13 cellular contexts compared by ENCODE assay signal in the genomic region with DNA sequence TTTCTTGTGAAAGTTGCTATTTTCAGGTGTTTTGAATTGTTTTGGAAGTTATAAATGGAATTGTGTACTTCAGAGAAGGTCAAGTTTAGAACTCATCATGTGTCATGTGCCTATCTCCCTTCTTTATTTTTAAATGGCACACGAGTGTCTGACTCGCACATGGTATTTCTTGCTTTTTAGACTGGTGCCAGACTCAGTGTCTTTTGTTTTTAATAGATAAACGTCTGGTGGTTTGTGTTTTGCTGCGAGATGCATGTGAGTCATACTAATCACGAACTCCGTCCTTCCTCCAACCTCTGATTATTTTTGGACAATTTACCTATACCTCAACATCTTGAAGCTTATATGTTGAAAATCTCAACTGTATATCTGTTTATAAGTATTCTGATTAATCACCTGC.
DNase-seq lines count a peak whose midpoint lies in the region; ATAC-seq and TF ChIP-seq lines count a peak whose summit lies in the region.
"Had no signal": no experiment of that assay in that cellular context is flagged by ENCODE, and none has a peak within 500 bp of the region (broad histone marks: within the 10 kb centered on the region; RNA-seq: fewer than 3 reads in every experiment).

No MANE protein-coding gene starts in this region.

- ATAC-seq in heart left ventricle (peak; percentile 32 to 68 (median 60)), T-helper 17 cell (no peak), GM21515 (IDR thresholded peaks at IDR 0.05; ENCODE audit: unreplicated experiment) (no peak)
- ATAC-seq: gastroesophageal sphincter had no signal

- H3K36me3 Mint-ChIP-seq in T-helper 17 cell (ENCODE audit: low read depth): peaks cover 2% of the 10 kb centered on the region

- TF ChIP-seq POLR2A in heart left ventricle (IDR thresholded peaks at IDR 0.05): no peak

- intact Hi-C loops in heart left ventricle (cut with DNase I): no loop called here
- intact Hi-C loops in cardiac septum (cut with DNase I): no loop called here

- no peak overlapping the region for H3K4me3 Mint-ChIP-seq in T-helper 17 cell
- H3K4me3 Mint-ChIP-seq: activated T-cell treated with anti-CD3 and anti-CD28 coated beads, Interleukin-2, amount 50 U/mL, for 24 hours; brain had no signal

- no peak overlapping the region for H3K4me3 ChIP-seq in heart left ventricle
- H3K4me3 ChIP-seq: gastroesophageal sphincter, lung had no signal

- peaks cover 0 to 10% (median 0%) of the 10 kb centered on the region in 12 donors for H3K9me3 ChIP-seq in heart left ventricle
- H3K9me3 ChIP-seq in T-helper 17 cell (ENCODE audit: control insufficient read depth, low read length, poor library complexity, severe bottlenecking): no peaks in the 10 kb centered on the region
- H3K9me3 ChIP-seq: gastroesophageal sphincter had no signal

- no peaks in the 10 kb centered on the region for H3K36me3 ChIP-seq in heart left ventricle

- peaks cover 0 to 29% (median 15%) of the 10 kb centered on the region in 12 donors for H3K4me1 ChIP-seq in heart left ventricle

- no peak for TF ChIP-seq CTCF in heart left ventricle (IDR thresholded peaks at IDR 0.05)

- no peaks in the 10 kb centered on the region for H3K27me3 ChIP-seq in heart left ventricle
- H3K27me3 ChIP-seq: gastroesophageal sphincter had no signal

- DNase-seq in heart left ventricle (no peak), cardiac septum (ENCODE audit: low spot score) (no peak), astrocyte of the hippocampus (ENCODE audit: low read depth, low spot score) (peak; percentile 51), foreskin melanocyte (peak; percentile 81), T-helper 17 cell (no peak), hepatic stellate cell (ENCODE audit: low spot score) (no peak), mesenteric fat pad (ENCODE audit: low spot score) (no peak)
- DNase-seq: activated T-cell treated with anti-CD3 and anti-CD28 coated beads, Interleukin-2, amount 50 U/mL, for 24 hours; T-helper 9 cell had no signal

- no peak overlapping the region for H3K27ac Mint-ChIP-seq in T-helper 17 cell
- H3K27ac Mint-ChIP-seq: activated T-cell treated with anti-CD3 and anti-CD28 coated beads, Interleukin-2, amount 50 U/mL, for 24 hours had no signal

- WGBS in heart left ventricle, 4 donors: 30 to 41% (median 37%) methylated on average over 6 of the region's 6 CpGs

- H3K27ac ChIP-seq in heart left ventricle: peak overlapping the region in 8 of 12 donors; percentile 7 to 76 (median 44)
- H3K27ac ChIP-seq: gastroesophageal sphincter had no signal

- H3K27me3 Mint-ChIP-seq in T-helper 17 cell: no peaks in the 10 kb centered on the region
- H3K27me3 Mint-ChIP-seq: activated T-cell treated with anti-CD3 and anti-CD28 coated beads, Interleukin-2, amount 50 U/mL, for 24 hours; brain had no signal

- peaks cover 2% of the 10 kb centered on the region for H3K4me1 Mint-ChIP-seq in T-helper 17 cell

Comparison
In these comparisons a context has a peak if more than half of its experiments do, and no peak if none do; other contexts are left out.
1. ATAC-seq: peak in heart left ventricle (4 of 4); none in T-helper 17 cell (single experiment) and GM21515 (single experiment).
2. DNase-seq: peak in astrocyte of the hippocampus (single experiment) and foreskin melanocyte (single experiment); none in heart left ventricle (0 of 5), cardiac septum (single experiment), T-helper 17 cell (0 of 3), hepatic stellate cell (single experiment) and mesenteric fat pad (single experiment).